Comparison of ENCODE assay signal across 8 cellular contexts in the genomic region with DNA sequence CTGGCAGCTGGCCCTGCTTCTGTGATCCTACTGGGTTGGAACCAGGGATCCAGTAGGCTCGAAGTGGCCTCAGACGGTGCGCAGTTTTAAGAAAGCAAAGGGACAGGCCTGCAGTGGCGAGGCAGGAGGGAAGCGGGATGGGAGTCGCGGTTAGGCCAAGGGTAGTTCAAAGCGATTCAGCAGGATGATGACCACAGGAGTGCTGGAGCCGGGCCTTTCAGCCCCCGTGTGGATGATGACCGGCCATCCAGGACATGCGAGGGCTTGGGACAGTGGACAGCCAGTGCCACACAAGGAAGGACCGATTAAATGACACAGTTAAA. TPM values are rescaled to one million over a fixed set of nuclear protein-coding genes. Genes with fewer than 3 reads are reported as not detected.
DNase-seq lines count a peak whose midpoint lies in the region; ATAC-seq and TF ChIP-seq lines count a peak whose summit lies in the region.

No MANE protein-coding gene starts in this region.

- H3K27me3 ChIP-seq in CD8-positive, alpha-beta T cell (ENCODE audit: insufficient read depth, low read length), result no peaks in the 10 kb centered on the region

- H3K9me3 Mint-ChIP-seq in CD8-positive, alpha-beta T cell, result no peaks in the 10 kb centered on the region
- H3K9me3 Mint-ChIP-seq in stimulated activated naive CD8-positive, alpha-beta T cell treated with anti-CD3 and anti-CD28 coated beads, Interleukin-15, Interleukin-2, amounts not matched to agents 100 ng/mL and 50 ng/mL, for 24 hours, result no peaks in the 10 kb centered on the region

- peaks cover 34% of the 10 kb centered on the region for H3K4me1 ChIP-seq in CD8-positive, alpha-beta T cell (ENCODE audit: insufficient read depth, low read length)

- intact Hi-C loops in CD8-positive, alpha-beta T cell (cut with DNase I, micrococcal nuclease), result loop anchor here (1.0 to 10.0 kb wide), 11 partner anchors 162 to 1466 kb away; a partner anchor contains a TSS

- H3K4me1 Mint-ChIP-seq in CD8-positive, alpha-beta T cell (ENCODE audit: low read depth), result peaks cover 44% of the 10 kb centered on the region
- peaks cover 50% of the 10 kb centered on the region for H3K4me1 Mint-ChIP-seq in stimulated activated naive CD8-positive, alpha-beta T cell treated with anti-CD3 and anti-CD28 coated beads, Interleukin-15, Interleukin-2, amounts not matched to agents 100 ng/mL and 50 ng/mL, for 24 hours (ENCODE audit: low read depth)

- ATAC-seq in CD8-positive, alpha-beta T cell, result no peak
- ATAC-seq in GM21825 (IDR thresholded peaks at IDR 0.05; ENCODE audit: unreplicated experiment) (peak; percentile 3), GM21367 (IDR thresholded peaks at IDR 0.05; ENCODE audit: unreplicated experiment) (no peak)

- H3K36me3 Mint-ChIP-seq in CD8-positive, alpha-beta T cell, result peaks cover 7% of the 10 kb centered on the region
- H3K36me3 Mint-ChIP-seq in stimulated activated naive CD8-positive, alpha-beta T cell treated with anti-CD3 and anti-CD28 coated beads, Interleukin-15, Interleukin-2, amounts not matched to agents 100 ng/mL and 50 ng/mL, for 24 hours (ENCODE audit: low read depth), result peaks cover 3% of the 10 kb centered on the region

- peak overlapping the region; percentile 95 for H3K27ac ChIP-seq in CD8-positive, alpha-beta T cell (ENCODE audit: low read depth, low read length)

- H3K4me3 Mint-ChIP-seq in CD8-positive, alpha-beta T cell, result peak overlapping the region; percentile 92
- H3K4me3 Mint-ChIP-seq in stimulated activated naive CD8-positive, alpha-beta T cell treated with anti-CD3 and anti-CD28 coated beads, Interleukin-15, Interleukin-2, amounts not matched to agents 100 ng/mL and 50 ng/mL, for 24 hours, result peak overlapping the region; percentile 96

- H3K27me3 Mint-ChIP-seq in CD8-positive, alpha-beta T cell (ENCODE audit: low read depth), result no peaks in the 10 kb centered on the region
- H3K27me3 Mint-ChIP-seq in stimulated activated naive CD8-positive, alpha-beta T cell treated with anti-CD3 and anti-CD28 coated beads, Interleukin-15, Interleukin-2, amounts not matched to agents 100 ng/mL and 50 ng/mL, for 24 hours, result no peaks in the 10 kb centered on the region

- H3K27ac Mint-ChIP-seq in CD8-positive, alpha-beta T cell, result peak overlapping the region; percentile 92
- peak overlapping the region; percentile 97 for H3K27ac Mint-ChIP-seq in stimulated activated naive CD8-positive, alpha-beta T cell treated with anti-CD3 and anti-CD28 coated beads, Interleukin-15, Interleukin-2, amounts not matched to agents 100 ng/mL and 50 ng/mL, for 24 hours

- DNase-seq in CD8-positive, alpha-beta T cell, result no peak
- DNase-seq in NCI-H82 treated with DMSO at 0.1 percent for 48 hours (lab: John Stamatoyannopoulos, UW; ENCODE audit: unreplicated experiment) (peak; percentile 58), cardiac fibroblast (ENCODE audit: low read depth in 2 of 2) (peak; percentile 45 to 62), kidney glomerular epithelial cell (lab: John Stamatoyannopoulos, UW) (peak; percentile 40)
- DNase-seq in stimulated activated CD4-positive, alpha-beta T cell treated with anti-CD3 and anti-CD28 coated beads, Interleukin-1b, Interleukin-23, amount 100 ng/mL, for 48 hours, result no peak

- no peaks in the 10 kb centered on the region for H3K36me3 ChIP-seq in CD8-positive, alpha-beta T cell (ENCODE audit: insufficient read depth, low read length)

- POLR2A ChIA-PET in CD8-positive, alpha-beta T cell (lab: Charles Lee), result interaction anchor here (1.2 to 3.7 kb wide), 6 partner anchors 17 to 1117 kb away, joined by 3 to 26 read pairs (median 16); a partner anchor contains a TSS

- H3K4me3 ChIP-seq in CD8-positive, alpha-beta T cell (ENCODE audit: low read depth, low read length), result peak overlapping the region; percentile 89
- H3K4me3 ChIP-seq in cardiac fibroblast (replicated peaks in 1 of 2; ENCODE audit: low read depth in 2 of 2, low read length in 2 of 2), result peak overlapping the region; percentile 69 to 80

- CTCF ChIA-PET in CD8-positive, alpha-beta T cell (lab: Charles Lee), result interaction anchor here (2.0 to 3.4 kb wide), 6 partner anchors 15 to 934 kb away, joined by 10 to 33 read pairs (median 19); a partner anchor contains a TSS

- no peak for TF ChIP-seq CTCF in CD8-positive, alpha-beta T cell (IDR thresholded peaks at IDR 0.05)
- peak; percentile 6 for TF ChIP-seq CTCF in cardiac fibroblast (IDR thresholded peaks at IDR 0.05; ENCODE audit: low read depth, low read length)

- no peaks in the 10 kb centered on the region for H3K9me3 ChIP-seq in CD8-positive, alpha-beta T cell (ENCODE audit: low read length)

RNA-seq across cellular contexts. Expression of a gene that starts 0.9 kb away (rescaled TPM):
- total RNA-seq in CD8-positive, alpha-beta T cell, result 10 to 100 TPM; 61.0 to 62.7 TPM

Comparison
In these comparisons a context has a peak if more than half of its experiments do, and no peak if none do; other contexts are left out.
1. DNase-seq: peak in NCI-H82 treated with DMSO at 0.1 percent for 48 hours (single experiment), cardiac fibroblast (2 of 2) and kidney glomerular epithelial cell (single experiment); none in CD8-positive, alpha-beta T cell (0 of 7) and stimulated activated CD4-positive, alpha-beta T cell treated with anti-CD3 and anti-CD28 coated beads, Interleukin-1b, Interleukin-23, amount 100 ng/mL, for 48 hours (single experiment).